ENCODE assay signal across 14 cellular contexts in genomic region chr2:43332653-43333052, GRCh38.
DNase-seq lines count a peak whose midpoint lies in the region; ATAC-seq and TF ChIP-seq lines count a peak whose summit lies in the region.
"Had no signal": no experiment of that assay in that cellular context is flagged by ENCODE, and none has a peak within 500 bp of the region (broad histone marks: within the 10 kb centered on the region; RNA-seq: fewer than 3 reads in every experiment).

No MANE protein-coding gene starts in this region.

- peaks cover 46% of the 10 kb centered on the region for H3K4me1 Mint-ChIP-seq in dendritic cell treated with granulocyte-macrophage colony-stimulating factor and Interleukin-4, amounts not matched to agents 40 ng/mL and 50 ng/mL, for 4 days (ENCODE audit: low read depth)
- H3K4me1 Mint-ChIP-seq in mesothelial cell of epicardium (peaks cover 69% of the 10 kb centered on the region), endodermal cell (peaks cover 37% of the 10 kb centered on the region)
- H3K4me1 Mint-ChIP-seq: activated CD4-positive, alpha-beta T cell treated with anti-CD3 and anti-CD28 coated beads for 36 hours had no signal

- H3K27me3 Mint-ChIP-seq in dendritic cell treated with granulocyte-macrophage colony-stimulating factor and Interleukin-4, amounts not matched to agents 40 ng/mL and 50 ng/mL, for 4 days, result no peaks in the 10 kb centered on the region
- H3K27me3 Mint-ChIP-seq in mesothelial cell of epicardium (ENCODE audit: low read depth) (no peaks in the 10 kb centered on the region), endodermal cell (ENCODE audit: insufficient read depth) (no peaks in the 10 kb centered on the region)
- H3K27me3 Mint-ChIP-seq: activated CD4-positive, alpha-beta T cell treated with anti-CD3 and anti-CD28 coated beads for 36 hours had no signal

- peak overlapping the region; percentile 83 for H3K27ac Mint-ChIP-seq in dendritic cell treated with granulocyte-macrophage colony-stimulating factor and Interleukin-4, amounts not matched to agents 40 ng/mL and 50 ng/mL, for 4 days
- H3K27ac Mint-ChIP-seq in mesothelial cell of epicardium (peak overlapping the region; percentile 65), endodermal cell (no peak overlapping the region)
- H3K27ac Mint-ChIP-seq: activated CD4-positive, alpha-beta T cell treated with anti-CD3 and anti-CD28 coated beads for 36 hours; T-helper 1 cell treated with Interleukin-12 subunit alpha and Interleukin-12 subunit beta and Interleukin-4 antibody, amounts not matched to agents 30 μg/mL and 1 μg/mL, for 36 hours had no signal

- 87 to 94% methylated on average over 3 to 5 of the region's 5 CpGs for WGBS in endodermal cell (ENCODE audit: insufficient coverage in 1 of 2, insufficient read length in 1 of 2), 2 experiments

- H3K9me3 Mint-ChIP-seq in dendritic cell treated with granulocyte-macrophage colony-stimulating factor and Interleukin-4, amounts not matched to agents 40 ng/mL and 50 ng/mL, for 4 days, result no peaks in the 10 kb centered on the region
- no peaks in the 10 kb centered on the region for H3K9me3 Mint-ChIP-seq in mesothelial cell of epicardium
- no peaks in the 10 kb centered on the region for H3K9me3 Mint-ChIP-seq in endodermal cell
- H3K9me3 Mint-ChIP-seq: activated T-cell treated with anti-CD3 and anti-CD28 coated beads, Interleukin-2, amount 50 U/mL, for 4 hours; T-helper 1 cell treated with Interleukin-12 subunit alpha and Interleukin-12 subunit beta and Interleukin-4 antibody, amounts not matched to agents 30 μg/mL and 1 μg/mL, for 36 hours had no signal

- DNase-seq in MV-4-11 (lab: John Stamatoyannopoulos, UW) (peak; percentile 92), mesothelial cell of epicardium (ENCODE audit: low spot score in 2 of 2, unreplicated experiment in 2 of 2) (no peak), endodermal cell (no peak), left lobe of liver (ENCODE audit: low spot score) (no peak), posterior vena cava (ENCODE audit: low spot score) (no peak)
- DNase-seq: activated CD4-positive, alpha-beta T cell treated with anti-CD3 and anti-CD28 coated beads for 36 hours; activated T-cell treated with anti-CD3 and anti-CD28 coated beads, Interleukin-2, amount 50 U/mL, for 4 hours; DMS79 treated with DMSO at 0.1 percent for 48 hours; NCI-H1417; PC-9 had no signal

- H3K4me1 ChIP-seq in subcutaneous abdominal adipose tissue (ENCODE audit: control insufficient read depth in 5 of 5, insufficient read depth in 5 of 5, low read length in 5 of 5) (peaks cover 17 to 65% (median 60%) of the 10 kb centered on the region in 5 donors), endodermal cell (ENCODE audit: control insufficient read depth, insufficient read depth, low read length) (peaks cover 3% of the 10 kb centered on the region)

- peaks cover 6% of the 10 kb centered on the region for H3K36me3 Mint-ChIP-seq in dendritic cell treated with granulocyte-macrophage colony-stimulating factor and Interleukin-4, amounts not matched to agents 40 ng/mL and 50 ng/mL, for 4 days (ENCODE audit: low read depth)
- H3K36me3 Mint-ChIP-seq in mesothelial cell of epicardium (no peaks in the 10 kb centered on the region), endodermal cell (ENCODE audit: low read depth) (no peaks in the 10 kb centered on the region)

- no peak overlapping the region for H3K4me3 Mint-ChIP-seq in dendritic cell treated with granulocyte-macrophage colony-stimulating factor and Interleukin-4, amounts not matched to agents 40 ng/mL and 50 ng/mL, for 4 days
- H3K4me3 Mint-ChIP-seq in mesothelial cell of epicardium (peak overlapping the region; percentile 6), endodermal cell (no peak overlapping the region)
- H3K4me3 Mint-ChIP-seq: activated CD4-positive, alpha-beta T cell treated with anti-CD3 and anti-CD28 coated beads for 36 hours; activated T-cell treated with anti-CD3 and anti-CD28 coated beads, Interleukin-2, amount 50 U/mL, for 4 hours; T-helper 1 cell treated with Interleukin-12 subunit alpha and Interleukin-12 subunit beta and Interleukin-4 antibody, amounts not matched to agents 30 μg/mL and 1 μg/mL, for 36 hours had no signal

- H3K9me3 ChIP-seq in subcutaneous abdominal adipose tissue (ENCODE audit: control insufficient read depth in 5 of 5, low read length in 5 of 5) (no peaks in the 10 kb centered on the region), endodermal cell (ENCODE audit: control insufficient read depth, low read length) (no peaks in the 10 kb centered on the region)

- H3K27ac ChIP-seq in subcutaneous abdominal adipose tissue (ENCODE audit: low read depth, low read length) (peak overlapping the region; percentile 83), endodermal cell (ENCODE audit: low read depth, low read length) (no peak overlapping the region)
- H3K27ac ChIP-seq: PC-9 had no signal

- intact Hi-C loops in dendritic cell treated with granulocyte-macrophage colony-stimulating factor and Interleukin-4, amounts not matched to agents 40 ng/mL and 50 ng/mL, for 4 days (cut with micrococcal nuclease), result no loop called here
- intact Hi-C loops in posterior vena cava (cut with DNase I), result no loop called here

- H3K9ac ChIP-seq in subcutaneous abdominal adipose tissue (ENCODE audit: low read length in 5 of 5) (no peak overlapping the region), endodermal cell (ENCODE audit: extremely low read depth, low read length, poor library complexity, severe bottlenecking) (no peak overlapping the region)

- TF ChIP-seq CTCF in mesothelial cell of epicardium (IDR thresholded peaks at IDR 0.05; ENCODE audit: unreplicated experiment) (no peak), endodermal cell (conservative IDR thresholded peaks at IDR 0.05) (no peak)

- peak overlapping the region in 1 of 5 donors; percentile 9 for H3K4me3 ChIP-seq in subcutaneous abdominal adipose tissue (ENCODE audit: low read depth in 1 of 5, low read length in 5 of 5)
- H3K4me3 ChIP-seq in endodermal cell (ENCODE audit: low read length), result no peak overlapping the region
- H3K4me3 ChIP-seq: PC-9 had no signal

- H3K27me3 ChIP-seq in subcutaneous abdominal adipose tissue (ENCODE audit: control insufficient read depth in 5 of 5, insufficient read depth in 4 of 5, low read length in 5 of 5) (no peaks in the 10 kb centered on the region), endodermal cell (ENCODE audit: control insufficient read depth, insufficient read depth, low read length, poor library complexity, severe bottlenecking) (no peaks in the 10 kb centered on the region)

- no peaks in the 10 kb centered on the region for H3K36me3 ChIP-seq in subcutaneous abdominal adipose tissue (ENCODE audit: control insufficient read depth in 5 of 5, insufficient read depth in 5 of 5, low read length in 5 of 5)
- no peaks in the 10 kb centered on the region for H3K36me3 ChIP-seq in endodermal cell (ENCODE audit: control insufficient read depth, insufficient read depth, low read length)

- ATAC-seq in left lobe of liver, result no peak
- no peak for ATAC-seq in GM19455 (IDR thresholded peaks at IDR 0.05; ENCODE audit: unreplicated experiment)
- ATAC-seq: activated CD4-positive, alpha-beta T cell treated with anti-CD3 and anti-CD28 coated beads for 36 hours; activated T-cell treated with anti-CD3 and anti-CD28 coated beads, Interleukin-2, amount 50 U/mL, for 4 hours had no signal
